ENCODE assay signal across 16 cellular contexts in genomic region chr11:33618956-33619355, GRCh38.
A peak's percentile ranks its signal among the peaks of the same experiment; 100 is the strongest.
DNase-seq lines count a peak whose midpoint lies in the region; ATAC-seq, FAIRE-seq and TF ChIP-seq lines count a peak whose summit lies in the region.
"Had no signal": no experiment of that assay in that cellular context is flagged by ENCODE, and none has a peak within 500 bp of the region (broad histone marks: within the 10 kb centered on the region; RNA-seq: fewer than 3 reads in every experiment).

No MANE protein-coding gene starts in this region.

- H3K9ac ChIP-seq in mammary epithelial cell (ENCODE audit: insufficient read depth, low read length) = no peak overlapping the region
- H3K9ac ChIP-seq: BLaER1 treated with 17β-estradiol and CSF1 and Interleukin-3, amounts not matched to agents 10 nM and 100 nM had no signal

- CTCF ChIA-PET in mammary epithelial cell (lab: Charles Lee; ENCODE audit: low non-redundant PET) = interaction anchor here (0.6 kb wide), 1 partner anchor 9 kb away, joined by 4 read pairs; no protein-coding TSS in a partner anchor

- H3K4me1 ChIP-seq in pancreas (no peaks in the 10 kb centered on the region), mammary epithelial cell (ENCODE audit: insufficient read depth, low read length) (peaks cover 59% of the 10 kb centered on the region)
- H3K4me1 ChIP-seq: BLaER1 treated with 17β-estradiol and CSF1 and Interleukin-3, amounts not matched to agents 10 nM and 100 nM; HAP-1 had no signal

- no peaks in the 10 kb centered on the region for H3K36me3 Mint-ChIP-seq in stimulated activated memory B cell treated with anti-CD40 and anti-IgM and Interleukin-4, amounts not matched to agents 10 μg/mL and 1 μg/mL and 100 μg/mL, for 72 hours
- H3K36me3 Mint-ChIP-seq: CD4-positive, CD25-positive, alpha-beta regulatory T cell had no signal

- BruUV-seq in mammary epithelial cell (replicated peaks; lab: Mats Ljungman, UMichigan) = no TSS peak

- no peak for ATAC-seq in stimulated activated memory B cell treated with anti-CD40 and anti-IgM and Interleukin-4, amounts not matched to agents 10 μg/mL and 1 μg/mL and 100 μg/mL, for 72 hours
- no peak for ATAC-seq in pancreas

- H2AFZ ChIP-seq in mammary epithelial cell (ENCODE audit: low read depth, low read length) = no peak overlapping the region

- H3K4me3 ChIP-seq in dorsolateral prefrontal cortex (peak overlapping the region in 52 of 59 donors; percentile 0 to 61 (median 42)), pancreas (no peak overlapping the region), mammary epithelial cell (replicated peaks in 1 of 3; ENCODE audit: insufficient read depth in 1 of 3, low read depth in 2 of 3, low read length in 3 of 3) (no peak overlapping the region)
- H3K4me3 ChIP-seq: BLaER1 treated with 17β-estradiol and CSF1 and Interleukin-3, amounts not matched to agents 10 nM and 100 nM; HAP-1 had no signal

- no peak overlapping the region for H3K4me2 ChIP-seq in mammary epithelial cell (ENCODE audit: insufficient read depth, low read depth, low read length)
- H3K4me2 ChIP-seq: BLaER1 treated with 17β-estradiol and CSF1 and Interleukin-3, amounts not matched to agents 10 nM and 100 nM had no signal

- H3K27me3 ChIP-seq in dorsolateral prefrontal cortex = no peaks in the 10 kb centered on the region
- no peaks in the 10 kb centered on the region for H3K27me3 ChIP-seq in pancreas
- H3K27me3 ChIP-seq in mammary epithelial cell (ENCODE audit: insufficient read depth, low read length) = no peaks in the 10 kb centered on the region
- H3K27me3 ChIP-seq: BLaER1 treated with 17β-estradiol and CSF1 and Interleukin-3, amounts not matched to agents 10 nM and 100 nM had no signal

- intact Hi-C loops in dorsolateral prefrontal cortex (cut with DNase I) (no loop called here), pancreas (cut with DNase I) (no loop called here), mammary epithelial cell (cut with micrococcal nuclease) (no loop called here)

- H4K20me1 ChIP-seq in mammary epithelial cell (ENCODE audit: insufficient read depth, low read length) = no peaks in the 10 kb centered on the region
- H4K20me1 ChIP-seq: BLaER1 treated with 17β-estradiol and CSF1 and Interleukin-3, amounts not matched to agents 10 nM and 100 nM had no signal

- H3K27ac ChIP-seq in dorsolateral prefrontal cortex (peak overlapping the region in 52 of 59 donors; percentile 21 to 88 (median 70)), pancreas (no peak overlapping the region), mammary epithelial cell (ENCODE audit: insufficient read depth, low read depth, low read length) (no peak overlapping the region)
- H3K27ac ChIP-seq: BLaER1 treated with 17β-estradiol and CSF1 and Interleukin-3, amounts not matched to agents 10 nM and 100 nM had no signal

- no peak overlapping the region for H3K27ac Mint-ChIP-seq in stimulated activated memory B cell treated with anti-CD40 and anti-IgM and Interleukin-4, amounts not matched to agents 10 μg/mL and 1 μg/mL and 100 μg/mL, for 72 hours
- H3K27ac Mint-ChIP-seq: CD4-positive, CD25-positive, alpha-beta regulatory T cell had no signal

- no peaks in the 10 kb centered on the region for H3K4me1 Mint-ChIP-seq in stimulated activated memory B cell treated with anti-CD40 and anti-IgM and Interleukin-4, amounts not matched to agents 10 μg/mL and 1 μg/mL and 100 μg/mL, for 72 hours
- H3K4me1 Mint-ChIP-seq: CD4-positive, CD25-positive, alpha-beta regulatory T cell had no signal

- in situ Hi-C loops in mammary epithelial cell (cut with MboI; ENCODE audit: low sequenced_read_pairs in 2 of 2) = no loop called here

- no peaks in the 10 kb centered on the region for H3K36me3 ChIP-seq in pancreas
- H3K36me3 ChIP-seq in mammary epithelial cell (ENCODE audit: insufficient read depth, low read length) = no peaks in the 10 kb centered on the region
- H3K36me3 ChIP-seq: BLaER1 treated with 17β-estradiol and CSF1 and Interleukin-3, amounts not matched to agents 10 nM and 100 nM; HAP-1 had no signal

- H3K4me3 Mint-ChIP-seq in stimulated activated memory B cell treated with anti-CD40 and anti-IgM and Interleukin-4, amounts not matched to agents 10 μg/mL and 1 μg/mL and 100 μg/mL, for 72 hours = no peak overlapping the region
- H3K4me3 Mint-ChIP-seq: CD4-positive, CD25-positive, alpha-beta regulatory T cell had no signal

- TF ChIP-seq CTCF in dorsolateral prefrontal cortex (IDR thresholded peaks at IDR 0.05 in 54 of 56, conservative IDR thresholded peaks at IDR 0.05 in 2 of 56; ENCODE audit: low read depth in 1 of 56, partially characterized antibody in 56 of 56) (no peak), pancreas (IDR thresholded peaks at IDR 0.05) (no peak), mammary epithelial cell (conservative IDR thresholded peaks at IDR 0.05 in 1 of 2, IDR thresholded peaks at IDR 0.05 in 1 of 2; ENCODE audit: extremely low read depth in 1 of 2, insufficient read depth in 1 of 2, low read depth in 1 of 2, low read length in 2 of 2) (no peak)

- no peaks in the 10 kb centered on the region for H3K9me3 Mint-ChIP-seq in stimulated activated memory B cell treated with anti-CD40 and anti-IgM and Interleukin-4, amounts not matched to agents 10 μg/mL and 1 μg/mL and 100 μg/mL, for 72 hours

- DNase-seq in COLO829 (ENCODE audit: low spot score) (peak; percentile 42), RPMI7951 (ENCODE audit: low read depth) (peak; percentile 30), dorsolateral prefrontal cortex (peak in 1 of 10 donors; percentile 37), superior temporal gyrus (ENCODE audit: extremely low spot score) (peak; percentile 67), pancreas (no peak), mammary epithelial cell (no peak)
- DNase-seq: 8988T; AML-193; Calu3; CD4-positive, CD25-positive, alpha-beta regulatory T cell; DMS 273 treated with DMSO at 0.1 percent for 48 hours; GOT3 had no signal

- FAIRE-seq in pancreas (lab: Jason Lieb, UNC) = no peak
- FAIRE-seq: GM12891 had no signal

- dilution Hi-C loops in mammary epithelial cell (cut with HindIII; ENCODE audit: low sequenced_read_pairs) = no loop called here

- peaks cover 7% of the 10 kb centered on the region for H3K27me3 Mint-ChIP-seq in stimulated activated memory B cell treated with anti-CD40 and anti-IgM and Interleukin-4, amounts not matched to agents 10 μg/mL and 1 μg/mL and 100 μg/mL, for 72 hours

- WGBS in pancreas, 2 donors = 70 to 72% methylated on average over 7 of the region's 7 CpGs
- 94% methylated on average over 7 of the region's 7 CpGs for WGBS in mammary epithelial cell (ENCODE audit: low coverage, missing lambda C conversion rate)

- no peaks in the 10 kb centered on the region for H3K79me2 ChIP-seq in mammary epithelial cell (ENCODE audit: insufficient read depth, low read length)

- H3K9me3 ChIP-seq in pancreas (no peaks in the 10 kb centered on the region), mammary epithelial cell (replicated peaks; ENCODE audit: insufficient read depth, low read length) (no peaks in the 10 kb centered on the region)
- H3K9me3 ChIP-seq: BLaER1 treated with 17β-estradiol and CSF1 and Interleukin-3, amounts not matched to agents 10 nM and 100 nM; HAP-1 had no signal

Comparison
In these comparisons a context has a peak if more than half of its experiments do, and no peak if none do; other contexts are left out.
1. DNase-seq: peak in COLO829 (single experiment), RPMI7951 (single experiment) and superior temporal gyrus (single experiment); none in pancreas (0 of 6) and mammary epithelial cell (single experiment).
2. H3K27ac ChIP-seq: peak in dorsolateral prefrontal cortex (52 of 59); none in pancreas (0 of 4) and mammary epithelial cell (single experiment).
3. H3K4me3 ChIP-seq: peak in dorsolateral prefrontal cortex (52 of 59); none in pancreas (0 of 4) and mammary epithelial cell (0 of 3).